1 cellular context compared by ENCODE assay signal in genomic region chr17:64084940-64085649, GRCh38.
TF ChIP-seq lines count a peak whose summit lies in the region.

No MANE protein-coding gene starts in this region.

TF ChIP-seq in HEK293, 187 proteins besides CTCF, POLR2A, EP300 and RAD21 (continued from another document):
- no peak for TF ChIP-seq ZNF223 (tag by site-specific recombination; IDR thresholded peaks at IDR 0.05)
